In the genomic region with DNA sequence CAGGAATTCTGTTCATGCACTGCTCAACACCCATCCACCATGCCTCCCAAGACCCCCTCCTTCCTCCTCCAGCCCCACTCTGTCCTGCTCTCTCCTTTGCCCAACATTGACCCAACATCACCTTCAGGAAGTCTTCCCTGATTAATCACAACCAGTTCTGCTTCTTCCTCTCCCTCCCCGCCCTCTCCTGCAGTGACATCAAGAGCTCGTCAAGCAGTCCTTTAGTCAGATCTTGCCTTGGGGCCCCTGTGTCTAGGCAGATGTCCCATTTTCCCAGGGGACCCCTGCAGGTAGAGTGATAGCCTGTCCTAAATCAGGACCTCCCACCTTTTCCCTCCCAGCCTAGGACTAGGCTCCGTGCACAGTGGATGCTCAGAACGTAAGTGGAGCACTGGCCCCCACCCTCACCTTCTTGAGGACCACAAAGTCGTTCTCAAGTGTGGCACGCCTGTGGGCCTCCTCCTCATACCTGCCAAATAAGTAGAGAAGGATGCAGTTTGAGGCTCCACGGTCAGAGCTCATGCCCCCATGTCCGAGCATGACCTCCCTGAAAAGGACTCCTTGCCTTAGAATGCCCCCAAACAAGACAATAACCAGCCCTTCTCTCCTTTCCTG, we compare ENCODE assay signal across 17 cellular contexts. TPM values are rescaled to one million over a fixed set of nuclear protein-coding genes. Genes with fewer than 3 reads are reported as not detected.
DNase-seq lines count a peak whose midpoint lies in the region; ATAC-seq and TF ChIP-seq lines count a peak whose summit lies in the region.
"Had no signal": no experiment of that assay in that cellular context is flagged by ENCODE, and none has a peak within 500 bp of the region (broad histone marks: within the 10 kb centered on the region; RNA-seq: fewer than 3 reads in every experiment).

No MANE protein-coding gene starts in this region.

- H3K9me3 Mint-ChIP-seq in chondrocyte (ENCODE audit: low read depth), result peaks cover 1% of the 10 kb centered on the region
- H3K9me3 Mint-ChIP-seq in type B pancreatic cell, result no peaks in the 10 kb centered on the region
- H3K9me3 Mint-ChIP-seq: CD4-positive, alpha-beta T cell; GM23338 had no signal

- H3K27ac Mint-ChIP-seq in chondrocyte (ENCODE audit: unreplicated experiment) (no peak overlapping the region), type B pancreatic cell (peak overlapping the region; percentile 88)
- H3K27ac Mint-ChIP-seq: CD4-positive, alpha-beta T cell; GM23338 had no signal

- ATAC-seq in PC-3 (no peak), gastrocnemius medialis (no peak)
- ATAC-seq: GM12878, GM23338 had no signal

- H3K4me2 ChIP-seq in PC-3 (ENCODE audit: low read length), result no peak overlapping the region
- H3K4me2 ChIP-seq: GM23338 had no signal

- no peaks in the 10 kb centered on the region for H3K36me3 Mint-ChIP-seq in chondrocyte (ENCODE audit: low read depth)
- H3K36me3 Mint-ChIP-seq in type B pancreatic cell, result no peaks in the 10 kb centered on the region

- CTCF ChIA-PET in PC-3 (lab: Charles Lee), result no interaction called here

- H2AFZ ChIP-seq in PC-3 (ENCODE audit: low read length), result no peak overlapping the region
- H2AFZ ChIP-seq: GM23338 had no signal

- WGBS in esophagus squamous epithelium, 2 donors, result 64 to 67% methylated on average over 6 to 7 of the region's 8 CpGs

- H3K4me3 Mint-ChIP-seq in chondrocyte (ENCODE audit: unreplicated experiment) (no peak overlapping the region), type B pancreatic cell (no peak overlapping the region)
- H3K4me3 Mint-ChIP-seq: CD4-positive, alpha-beta T cell; GM23338 had no signal

- POLR2A ChIA-PET in PC-3 (lab: Charles Lee; ENCODE audit: unreplicated experiment), result no interaction called here

- no peaks in the 10 kb centered on the region for H3K9me3 ChIP-seq in PC-3 (ENCODE audit: low read length)
- H3K9me3 ChIP-seq in esophagus squamous epithelium, result no peaks in the 10 kb centered on the region
- H3K9me3 ChIP-seq in MG63, result no peaks in the 10 kb centered on the region
- H3K9me3 ChIP-seq in gastrocnemius medialis, result no peaks in the 10 kb centered on the region
- H3K9me3 ChIP-seq: BLaER1 treated with 17β-estradiol and CSF1 and Interleukin-3, amounts not matched to agents 10 nM and 100 nM had no signal

- in situ Hi-C loops in gastrocnemius medialis (cut with MboI; ENCODE audit: low sequenced_read_pairs in 4 of 4), result no loop called here

- H3K27me3 ChIP-seq in PC-3 (ENCODE audit: low read length) (no peaks in the 10 kb centered on the region), esophagus squamous epithelium (peaks cover 0 to 5% (median 0%) of the 10 kb centered on the region in 4 donors), MG63 (no peaks in the 10 kb centered on the region), gastrocnemius medialis (peaks cover 0 to under 1% (median 0%) of the 10 kb centered on the region in 3 donors)
- H3K27me3 ChIP-seq: BLaER1 treated with 17β-estradiol and CSF1 and Interleukin-3, amounts not matched to agents 10 nM and 100 nM had no signal

- H3K4me1 ChIP-seq in PC-3 (ENCODE audit: insufficient read depth, low read length) (peaks cover 15% of the 10 kb centered on the region), esophagus squamous epithelium (peaks cover 3 to 35% (median 7%) of the 10 kb centered on the region in 3 donors), gastrocnemius medialis (no peaks in the 10 kb centered on the region)

- no peaks in the 10 kb centered on the region for H3K79me2 ChIP-seq in PC-3 (ENCODE audit: low read length)

- H3K27ac ChIP-seq in PC-3 (ENCODE audit: low read length), result peak overlapping the region; percentile 75
- H3K27ac ChIP-seq in esophagus squamous epithelium, result peak overlapping the region; percentile 49 to 83 (median 73)
- no peak overlapping the region for H3K27ac ChIP-seq in gastrocnemius medialis
- H3K27ac ChIP-seq: BLaER1 treated with 17β-estradiol and CSF1 and Interleukin-3, amounts not matched to agents 10 nM and 100 nM had no signal

- DNase-seq in PC-3 (no peak), chondrocyte (ENCODE audit: low spot score) (peak; percentile 59), esophagus squamous epithelium (lab: John Stamatoyannopoulos, UW) (no peak), type B pancreatic cell (ENCODE audit: extremely low spot score, unreplicated experiment) (no peak), MG63 (no peak), gastrocnemius medialis (no peak), HUDEP-2 (lab: John Stamatoyannopoulos, UW; ENCODE audit: unreplicated experiment in 76 of 76) (no peak)
- DNase-seq: Calu3; CD4-positive, alpha-beta T cell; DMS 273 treated with DMSO at 0.1 percent for 48 hours; H7 had no signal

- no peak for TF ChIP-seq POLR2A in esophagus squamous epithelium (IDR thresholded peaks at IDR 0.05)
- no peak for TF ChIP-seq POLR2A in gastrocnemius medialis (IDR thresholded peaks at IDR 0.05)

- no peaks in the 10 kb centered on the region for H3F3A ChIP-seq in PC-3 (ENCODE audit: low read length, unreplicated experiment)

- H3K9me2 ChIP-seq in PC-3 (replicated peaks; ENCODE audit: low read length), result no peaks in the 10 kb centered on the region

- H4K20me1 ChIP-seq in PC-3 (ENCODE audit: low read length), result no peaks in the 10 kb centered on the region
- H4K20me1 ChIP-seq: BLaER1 treated with 17β-estradiol and CSF1 and Interleukin-3, amounts not matched to agents 10 nM and 100 nM had no signal

- H3K9ac ChIP-seq in PC-3 (ENCODE audit: low read length), result peak overlapping the region; percentile 11; the same call in 1 of the 2 replicates
- H3K9ac ChIP-seq: BLaER1 treated with 17β-estradiol and CSF1 and Interleukin-3, amounts not matched to agents 10 nM and 100 nM had no signal

- no peak overlapping the region for H3K4me3 ChIP-seq in PC-3 (ENCODE audit: low read length)
- H3K4me3 ChIP-seq in esophagus squamous epithelium, result peak overlapping the region in 2 of 4 donors; percentile 23 to 29
- H3K4me3 ChIP-seq in MG63, result no peak overlapping the region
- no peak overlapping the region for H3K4me3 ChIP-seq in gastrocnemius medialis
- H3K4me3 ChIP-seq: BLaER1 treated with 17β-estradiol and CSF1 and Interleukin-3, amounts not matched to agents 10 nM and 100 nM; GM12878; GM23338 had no signal

- H3K36me3 ChIP-seq in PC-3 (ENCODE audit: low read depth, low read length), result no peaks in the 10 kb centered on the region
- no peaks in the 10 kb centered on the region for H3K36me3 ChIP-seq in esophagus squamous epithelium
- no peaks in the 10 kb centered on the region for H3K36me3 ChIP-seq in MG63
- H3K36me3 ChIP-seq in gastrocnemius medialis, result no peaks in the 10 kb centered on the region
- H3K36me3 ChIP-seq: BLaER1 treated with 17β-estradiol and CSF1 and Interleukin-3, amounts not matched to agents 10 nM and 100 nM had no signal

- no TSS peak for BruUV-seq in PC-3 (replicated peaks; lab: Mats Ljungman, UMichigan)

- H3K4me1 Mint-ChIP-seq in chondrocyte (ENCODE audit: low read depth) (no peaks in the 10 kb centered on the region), type B pancreatic cell (ENCODE audit: unreplicated experiment) (peaks cover 12% of the 10 kb centered on the region)
- H3K4me1 Mint-ChIP-seq: GM23338 had no signal

- intact Hi-C loops in PC-3 (cut with micrococcal nuclease), result no loop called here
- intact Hi-C loops in esophagus squamous epithelium (cut with DNase I), result no loop called here
- intact Hi-C loops in gastrocnemius medialis (cut with DNase I; ENCODE audit: low total_unique reads), result no loop called here

- peaks cover 15% of the 10 kb centered on the region for H3K27me3 Mint-ChIP-seq in chondrocyte (ENCODE audit: low read depth)
- H3K27me3 Mint-ChIP-seq in type B pancreatic cell, result peaks cover 8% of the 10 kb centered on the region

- TF ChIP-seq CTCF in PC-3 (conservative IDR thresholded peaks at IDR 0.05; ENCODE audit: low read depth, low read length) (no peak), chondrocyte (IDR thresholded peaks at IDR 0.05) (no peak), esophagus squamous epithelium (IDR thresholded peaks at IDR 0.05) (no peak), type B pancreatic cell (conservative IDR thresholded peaks at IDR 0.05) (no peak), gastrocnemius medialis (IDR thresholded peaks at IDR 0.05 in 4 of 5, conservative IDR thresholded peaks at IDR 0.05 in 1 of 5) (no peak)

RNA-seq across cellular contexts. Expression of a gene that starts 2.3 kb away (rescaled TPM):
- total RNA-seq in PC-3 (2014; rRNA removed) (0.12 and 0.15 TPM in 2 replicates), chondrocyte (not detected in 3 replicates), esophagus squamous epithelium (100 to 1,000 TPM; 194 to 481 (median 307) TPM), type B pancreatic cell (ENCODE audit: low replicate concordance) (14.7 and 29.1 TPM in 2 replicates), gastrocnemius medialis (not detected)
- total RNA-seq in MG63 (2014; rRNA removed; shearing (Covaris generic); ENCODE audit: low replicate concordance), result not detected in 2 replicates
- total RNA-seq: A172; CD4-positive, alpha-beta T cell; Daoy; GM12878; GM23338; H7; HT-29 had no signal

RNA-seq across cellular contexts. Expression of a gene that starts 12.4 kb away (rescaled TPM):
- total RNA-seq in PC-3 (2014; rRNA removed) (0.46 TPM in 1 of 2 replicates, not detected in the other), chondrocyte (0.10 to 0.31 TPM (median 0.19 TPM) in 3 replicates), esophagus squamous epithelium (1 to 10 TPM in 1 of 4 donors, not detected in 3; 1.8 TPM), type B pancreatic cell (ENCODE audit: low replicate concordance) (not detected in 2 replicates), gastrocnemius medialis (not detected)
- not detected in 2 replicates for total RNA-seq in MG63 (2014; rRNA removed; shearing (Covaris generic); ENCODE audit: low replicate concordance)
- total RNA-seq: Calu3; CD4-positive, alpha-beta T cell; GM12878; H7; HT-29 had no signal

RNA-seq across cellular contexts. Expression of a gene that starts 32.5 kb away (rescaled TPM):
- total RNA-seq in PC-3 (2014; rRNA removed), result 20.7 and 23.0 TPM in 2 replicates
- 0.41 to 0.90 TPM in 2 of 3 replicates, not detected in the other for total RNA-seq in chondrocyte
- over 10,000 TPM in 2 of 4 donors, 1,000 to 10,000 TPM in 2; 3,147 to 27,876 (median 8,563) TPM for total RNA-seq in esophagus squamous epithelium
- 1,276 and 3,134 TPM in 2 replicates for total RNA-seq in type B pancreatic cell (ENCODE audit: low replicate concordance)
- total RNA-seq in MG63 (2014; rRNA removed; shearing (Covaris generic); ENCODE audit: low replicate concordance), result not detected in 2 replicates
- total RNA-seq in gastrocnemius medialis, result not detected
- total RNA-seq: A172; Calu3; CD4-positive, alpha-beta T cell; Daoy; GM12878; GM23338; H7; HT-29 had no signal

RNA-seq across cellular contexts. Expression of a gene that starts 50.5 kb away (rescaled TPM):
- total RNA-seq in PC-3 (2014; rRNA removed), result 0.17 and 0.33 TPM in 2 replicates
- total RNA-seq in chondrocyte, result not detected in 3 replicates
- 1 to 10 TPM in 2 of 4 donors, under 1 TPM in 2; 0.57 to 1.6 (median 0.86) TPM for total RNA-seq in esophagus squamous epithelium
- 0.68 and 2.3 TPM in 2 replicates for total RNA-seq in type B pancreatic cell (ENCODE audit: low replicate concordance)
- not detected in 2 replicates for total RNA-seq in MG63 (2014; rRNA removed; shearing (Covaris generic); ENCODE audit: low replicate concordance)
- total RNA-seq in gastrocnemius medialis, result not detected
- total RNA-seq: A172; Calu3; CD4-positive, alpha-beta T cell; Daoy; GM12878; GM23338; H7; HT-29 had no signal

RNA-seq across cellular contexts. Expression of a gene that starts 58.4 kb away (rescaled TPM):
- total RNA-seq in PC-3 (2014; rRNA removed) (719 and 1,028 TPM in 2 replicates), chondrocyte (11.3 to 15.7 TPM (median 13.0 TPM) in 3 replicates), esophagus squamous epithelium (10 to 100 TPM; 27.2 to 50.2 (median 38.2) TPM), type B pancreatic cell (ENCODE audit: low replicate concordance) (768 and 2,227 TPM in 2 replicates), gastrocnemius medialis (1 to 10 TPM in 3 of 4 donors, not detected in 1; 1.4 to 7.0 (median 3.1) TPM)
- total RNA-seq in MG63 (2014; rRNA removed; shearing (Covaris generic); ENCODE audit: low replicate concordance), result 39.2 and 44.4 TPM in 2 replicates

Comparison
In these comparisons a context has a peak if more than half of its experiments do, and no peak if none do; other contexts are left out.
1. H3K27ac ChIP-seq: peak in PC-3 (single experiment) and esophagus squamous epithelium (4 of 4); none in gastrocnemius medialis (0 of 4).
2. RNA of a gene that starts 2.3 kb away (total RNA-seq): 194 to 481 TPM in esophagus squamous epithelium and 14.7 to 29.1 TPM in type B pancreatic cell; 0.12 to 0.15 TPM in PC-3, not detected in chondrocyte, not detected in MG63 and not detected in gastrocnemius medialis; every median in the first group is over 10 times any median in the second.
3. RNA of a gene that starts 32.5 kb away (total RNA-seq): 3,147 to 27,876 TPM in esophagus squamous epithelium and 1,276 to 3,134 TPM in type B pancreatic cell; 20.7 to 23.0 TPM in PC-3, 0.41 to 0.90 TPM in chondrocyte, not detected in MG63 and not detected in gastrocnemius medialis; every median in the first group is over 10 times any median in the second.